Comparison of ENCODE assay signal across 22 cellular contexts in the genomic region with DNA sequence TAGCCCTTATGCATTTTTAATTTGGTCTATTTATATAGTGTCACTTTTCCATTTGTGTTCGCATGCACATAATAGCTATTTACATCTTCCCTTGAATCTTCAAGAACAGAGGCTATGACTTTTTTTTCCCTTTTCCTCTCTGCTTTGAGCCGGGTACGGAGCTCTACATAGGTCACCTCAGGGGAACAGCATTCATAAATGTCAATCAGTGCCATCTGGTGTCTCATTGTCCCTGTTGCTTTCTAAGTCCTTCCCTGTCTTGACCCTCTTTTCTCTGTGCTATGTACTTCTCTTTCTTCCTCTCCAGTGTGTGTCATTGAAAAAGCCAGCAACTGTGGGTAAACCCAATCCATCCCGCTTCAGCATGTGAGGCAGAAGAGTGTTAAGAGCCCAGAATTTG. TPM values are rescaled to one million over a fixed set of nuclear protein-coding genes. Genes with fewer than 3 reads are reported as not detected.
DNase-seq lines count a peak whose midpoint lies in the region; ATAC-seq lines count a peak whose summit lies in the region.
"Had no signal": no experiment of that assay in that cellular context is flagged by ENCODE, and none has a peak within 500 bp of the region (broad histone marks: within the 10 kb centered on the region; RNA-seq: fewer than 3 reads in every experiment).

No MANE protein-coding gene starts in this region.

- DNase-seq in Right ventricle myocardium superior (no peak), Right ventricle myocardium inferior (ENCODE audit: missing footprints) (no peak), NCI-H1694 treated with DMSO at 0.1 percent for 48 hours (lab: John Stamatoyannopoulos, UW) (peak; percentile 62), NCI-H82 treated with DMSO at 0.1 percent for 48 hours (lab: John Stamatoyannopoulos, UW; ENCODE audit: unreplicated experiment) (peak; percentile 80), retina (peak; percentile 6), NCI-H1092 treated with DMSO at 0.1 percent for 48 hours (lab: John Stamatoyannopoulos, UW) (no peak)
- DNase-seq in stimulated activated CD4-positive, alpha-beta T cell treated with anti-CD3 and anti-CD28 coated beads, Interleukin-4, amount 100 ng/mL, for 1 hour = no peak
- DNase-seq: 8988T; C1 segment of cervical spinal cord; CD8-positive, alpha-beta T cell; DMS53; GDM1; Kasumi-1; NCI-H1436; NCI-H2029; NCI-H446; NK-92 treated with Interleukin-12 subunit alpha and Interleukin-12 subunit beta, amount 100 ng/mL, for 24 hours; SJCRH30; T-cell had no signal

- peak; percentile 65 for ATAC-seq in Right ventricle myocardium superior (ENCODE audit: poor library complexity)
- no peak for ATAC-seq in Right ventricle myocardium inferior
- no peak for ATAC-seq in GM21447 (IDR thresholded peaks at IDR 0.05; ENCODE audit: unreplicated experiment)
- ATAC-seq: CD8-positive, alpha-beta T cell; T-cell had no signal

- intact Hi-C loops in Right ventricle myocardium superior (cut with DNase I) (no loop called here), Right ventricle myocardium inferior (cut with DNase I) (no loop called here)

RNA-seq across cellular contexts. Expression of a gene that starts 26.6 kb away (rescaled TPM):
- total RNA-seq in Right ventricle myocardium superior (12,822 TPM), Right ventricle myocardium inferior (15,626 TPM)
- total RNA-seq: CD8-positive, alpha-beta T cell; H4; MCF 10A; T-cell had no signal

Comparison
In these comparisons a context has a peak if more than half of its experiments do, and no peak if none do; other contexts are left out.
1. DNase-seq: peak in NCI-H1694 treated with DMSO at 0.1 percent for 48 hours (single experiment), NCI-H82 treated with DMSO at 0.1 percent for 48 hours (single experiment) and retina (single experiment); none in Right ventricle myocardium superior (single experiment), Right ventricle myocardium inferior (single experiment), NCI-H1092 treated with DMSO at 0.1 percent for 48 hours (single experiment) and stimulated activated CD4-positive, alpha-beta T cell treated with anti-CD3 and anti-CD28 coated beads, Interleukin-4, amount 100 ng/mL, for 1 hour (single experiment).